ENCODE assay signal across 8 cellular contexts in genomic region chr20:32091888-32092346, GRCh38. TPM values are rescaled to one million over a fixed set of nuclear protein-coding genes. Genes with fewer than 3 reads are reported as not detected.
DNase-seq lines count a peak whose midpoint lies in the region; ATAC-seq and TF ChIP-seq lines count a peak whose summit lies in the region.

No MANE protein-coding gene starts in this region.

- H3K4me1 ChIP-seq in HCT116 (ENCODE audit: control insufficient read depth in 1 of 2, insufficient read depth in 2 of 2, low read length in 2 of 2): peaks cover 0 to 2% of the 10 kb centered on the region in 2 experiments; a peak in 1 of 4 replicates

- intact Hi-C loops in HCT116 (cut with micrococcal nuclease): loop anchor here (1.0 kb wide), 2 partner anchors 240 to 269 kb away; no protein-coding TSS in a partner anchor

- no peak overlapping the region for H3K4me3 ChIP-seq in HCT116 (replicated peaks in 1 of 2; ENCODE audit: low read depth in 1 of 2, low read length in 2 of 2)

- RAD21 ChIA-PET in HCT116 (lab: Charles Lee; ENCODE audit: low non-redundant PET in 1 of 2, low total read pairs in 2 of 2, uncharacterized antibody in 2 of 2, unreplicated experiment in 2 of 2): no interaction called here

- TF ChIP-seq POLR2A in HCT116 (IDR thresholded peaks at IDR 0.05; ENCODE audit: borderline replicate concordance, extremely low read depth, insufficient read depth, insufficient read length): no peak

- peak; percentile 71 to 93 (median 89) for TF ChIP-seq CTCF in HCT116 (IDR thresholded peaks at IDR 0.05 in 2 of 3, conservative IDR thresholded peaks at IDR 0.05 in 1 of 3; ENCODE audit: borderline replicate concordance in 1 of 3, insufficient read depth in 1 of 3, low read depth in 2 of 3, low read length in 2 of 3)

- no peak overlapping the region for H2AFZ ChIP-seq in HCT116 (ENCODE audit: low read depth, low read length, poor library complexity, severe bottlenecking)

- CTCF ChIA-PET in HCT116 (lab: Charles Lee): interaction anchor here (0.8 to 3.0 kb wide), 4 partner anchors 31 to 270 kb away, joined by 3 to 17 read pairs (median 3); no protein-coding TSS in a partner anchor

- H3K36me3 ChIP-seq in HCT116 (ENCODE audit: control insufficient read depth in 1 of 2, insufficient read depth in 2 of 2, low read length in 2 of 2): no peaks in the 10 kb centered on the region

- TF ChIP-seq RAD21 in HCT116 (IDR thresholded peaks at IDR 0.05; ENCODE audit: low read depth): peak; percentile 70

- no peaks in the 10 kb centered on the region for H3K9me2 ChIP-seq in HCT116 (ENCODE audit: insufficient read depth)

- H3K9me3 ChIP-seq in HCT116 (ENCODE audit: control insufficient read depth in 1 of 2, insufficient read depth in 1 of 2, low read depth in 1 of 2, low read length in 2 of 2): no peaks in the 10 kb centered on the region

- H3K27me3 ChIP-seq in HCT116 (ENCODE audit: insufficient read depth, low read length): no peaks in the 10 kb centered on the region; the same call in 1 of the 2 replicates

- no peak overlapping the region for H3K27ac ChIP-seq in HCT116 (ENCODE audit: low read depth, low read length)

- ATAC-seq in HCT116 (peak; percentile 93), left lobe of liver (peak; percentile 97), HG03159 (IDR thresholded peaks at IDR 0.05; ENCODE audit: unreplicated experiment) (no peak)

- no TSS peak for BruUV-seq in HCT116 (replicated peaks; lab: Mats Ljungman, UMichigan)

- H3K4me2 ChIP-seq in HCT116 (ENCODE audit: low read length): peak overlapping the region; percentile 40; the same call in 1 of the 2 replicates

- H3K9ac ChIP-seq in HCT116 (ENCODE audit: low read length): no peak overlapping the region

- DNase-seq in C1 segment of cervical spinal cord (lab: John Stamatoyannopoulos, UW) (peak in 10 of 14 donors; percentile 1 to 64 (median 16)), HCT116 (ENCODE audit: low read depth, low spot score) (peak; percentile 62), NCI-H446 treated with DMSO at 0.1 percent for 48 hours (lab: John Stamatoyannopoulos, UW) (peak; percentile 44), left lobe of liver (ENCODE audit: low spot score) (peak; percentile 66)
- DNase-seq in activated CD4-positive, alpha-beta T cell treated with anti-CD3 and anti-CD28 coated beads for 1 hour: peak; percentile 60
- peak; percentile 52 for DNase-seq in central memory CD4-positive, alpha-beta T cell
- peak; percentile 69 to 71 for DNase-seq in stimulated activated CD4-positive, alpha-beta T cell treated with anti-CD3 and anti-CD28 coated beads, Interleukin-4, amount 100 ng/mL, for 4 hours

- POLR2A ChIA-PET in HCT116 (lab: Charles Lee): no interaction called here

- H3K79me2 ChIP-seq in HCT116 (ENCODE audit: insufficient read depth, low read length): no peaks in the 10 kb centered on the region

- H4K20me1 ChIP-seq in HCT116 (ENCODE audit: insufficient read depth): no peaks in the 10 kb centered on the region

TF ChIP-seq in HCT116, 20 proteins besides CTCF, POLR2A, EP300 and RAD21:
- peak; percentile 67 for TF ChIP-seq TCF7L2 (IDR thresholded peaks at IDR 0.05; ENCODE audit: borderline replicate concordance, extremely low read depth, insufficient read depth, insufficient read length)
- TF ChIP-seq JUND (IDR thresholded peaks at IDR 0.05): no peak

RNA-seq across cellular contexts. Expression of gene TM9SF4, which starts 17.6 kb away (rescaled TPM):
- 51.2 TPM for total RNA-seq in HCT116 (2021; ENCODE audit: unreplicated experiment)
- 39.6 and 40.1 TPM in 2 replicates for polyA plus RNA-seq in HCT116 (2012)
- 25.3 TPM for total RNA-seq in left lobe of liver

RNA-seq across cellular contexts. Expression of gene HCK, which starts 39.9 kb away (rescaled TPM):
- total RNA-seq in HCT116 (2021; ENCODE audit: unreplicated experiment) (0.17 TPM), left lobe of liver (3.7 TPM)
- 0.09 TPM in 1 of 2 replicates, not detected in the other for polyA plus RNA-seq in HCT116 (2012)

Comparison
In these comparisons a context has a peak if more than half of its experiments do, and no peak if none do; other contexts are left out.
1. DNase-seq: peak in every context shown above with its lines; median percentile 70 in stimulated activated CD4-positive, alpha-beta T cell treated with anti-CD3 and anti-CD28 coated beads, Interleukin-4, amount 100 ng/mL, for 4 hours; 66 in left lobe of liver; 62 in HCT116; 60 in activated CD4-positive, alpha-beta T cell treated with anti-CD3 and anti-CD28 coated beads for 1 hour; 52 in central memory CD4-positive, alpha-beta T cell; 44 in NCI-H446 treated with DMSO at 0.1 percent for 48 hours; 16 in C1 segment of cervical spinal cord.